Comparison of ENCODE assay signal across 17 cellular contexts in genomic region chr14:105015905-105016304, GRCh38. TPM values are rescaled to one million over a fixed set of nuclear protein-coding genes. Genes with fewer than 3 reads are reported as not detected.
DNase-seq lines count a peak whose midpoint lies in the region; ATAC-seq and TF ChIP-seq lines count a peak whose summit lies in the region.
"Had no signal": no experiment of that assay in that cellular context is flagged by ENCODE, and none has a peak within 500 bp of the region (broad histone marks: within the 10 kb centered on the region; RNA-seq: fewer than 3 reads in every experiment).

No MANE protein-coding gene starts in this region.

- peak overlapping the region; percentile 66 for H3K9ac ChIP-seq in BLaER1
- H3K9ac ChIP-seq in mesenchymal stem cell (ENCODE audit: low read length) = no peak overlapping the region

- H4K8ac ChIP-seq in mesenchymal stem cell (ENCODE audit: low read length) = peak overlapping the region; percentile 3

- POLR2A ChIA-PET in WTC11 (lab: Charles Lee) = interaction anchor here (1.0 kb wide), 1 partner anchor 32 kb away, joined by 3 read pairs; no protein-coding TSS in a partner anchor

- TF ChIP-seq CTCF in Calu3 (IDR thresholded peaks at IDR 0.05; ENCODE audit: unreplicated experiment) (no peak), WTC11 (IDR thresholded peaks at IDR 0.05) (no peak), upper lobe of right lung (IDR thresholded peaks at IDR 0.05) (no peak), GM20000 (IDR thresholded peaks at IDR 0.05; ENCODE audit: extremely low read depth, missing control alignments) (no peak)

- peak overlapping the region; percentile 45 for H3K27ac Mint-ChIP-seq in Calu3 (ENCODE audit: unreplicated experiment)
- H3K27ac Mint-ChIP-seq in WTC11 = peak overlapping the region; percentile 71

- peak overlapping the region; percentile 42 for H2BK120ac ChIP-seq in mesenchymal stem cell (ENCODE audit: low read depth, low read length)

- no TSS peak for BruUV-seq in Calu3 (replicated peaks; lab: Mats Ljungman, UMichigan)

- H3K23ac ChIP-seq in mesenchymal stem cell (ENCODE audit: low read length in 2 of 2) = no peak overlapping the region

- H3K9me3 ChIP-seq in BLaER1 (no peaks in the 10 kb centered on the region), mesenchymal stem cell (ENCODE audit: control insufficient read depth, low read length) (no peaks in the 10 kb centered on the region), upper lobe of right lung (no peaks in the 10 kb centered on the region)
- H3K9me3 ChIP-seq: HAP-1 had no signal

- H3K4me3 Mint-ChIP-seq in Calu3 (ENCODE audit: low read depth, unreplicated experiment) = peak overlapping the region; percentile 96
- peak overlapping the region; percentile 15; the same call in 1 of the 2 replicates for H3K4me3 Mint-ChIP-seq in WTC11

- no peak overlapping the region for H2AK5ac ChIP-seq in mesenchymal stem cell (ENCODE audit: low read length, severe bottlenecking)

- H3K27ac ChIP-seq in BLaER1 (peak overlapping the region; percentile 59), mesenchymal stem cell (ENCODE audit: low read length, poor library complexity, severe bottlenecking) (no peak overlapping the region), upper lobe of right lung (no peak overlapping the region)
- H3K27ac ChIP-seq: WERI-Rb-1 had no signal

- H3K36me3 Mint-ChIP-seq in Calu3 (ENCODE audit: insufficient read depth, unreplicated experiment) (peaks cover 55% of the 10 kb centered on the region), WTC11 (peaks cover 21% of the 10 kb centered on the region)
- H3K36me3 Mint-ChIP-seq: naive B cell had no signal

- H3K27me3 ChIP-seq in BLaER1 = no peaks in the 10 kb centered on the region
- H3K27me3 ChIP-seq in mesenchymal stem cell (ENCODE audit: control insufficient read depth in 1 of 2, insufficient read depth in 1 of 2, low read length in 2 of 2) = no peaks in the 10 kb centered on the region
- H3K27me3 ChIP-seq in upper lobe of right lung = no peaks in the 10 kb centered on the region

- H3K36me3 ChIP-seq in BLaER1 (peaks cover 61% of the 10 kb centered on the region), mesenchymal stem cell (ENCODE audit: control insufficient read depth in 1 of 2, insufficient read depth in 2 of 2, low read depth in 1 of 2, low read length in 2 of 2) (peaks cover 8 to 14% of the 10 kb centered on the region in 2 experiments), upper lobe of right lung (peaks cover 6% of the 10 kb centered on the region)

- H3K9me3 Mint-ChIP-seq in Calu3 (ENCODE audit: low read depth, unreplicated experiment) (no peaks in the 10 kb centered on the region), WTC11 (no peaks in the 10 kb centered on the region)
- H3K9me3 Mint-ChIP-seq: naive B cell had no signal

- H3K4ac ChIP-seq in mesenchymal stem cell (ENCODE audit: low read depth in 1 of 2, low read length in 2 of 2) = no peak overlapping the region

- H3K27me3 Mint-ChIP-seq in Calu3 (ENCODE audit: unreplicated experiment) (no peaks in the 10 kb centered on the region), WTC11 (ENCODE audit: low read depth) (no peaks in the 10 kb centered on the region)
- H3K27me3 Mint-ChIP-seq: naive B cell had no signal

- H3K4me1 ChIP-seq in BLaER1 = peaks cover 89% of the 10 kb centered on the region
- peaks cover 43% of the 10 kb centered on the region for H3K4me1 ChIP-seq in mesenchymal stem cell (ENCODE audit: control insufficient read depth, insufficient read depth, low read depth, low read length)
- H3K4me1 ChIP-seq in upper lobe of right lung = peaks cover 16% of the 10 kb centered on the region

- intact Hi-C loops in Calu3 (cut with micrococcal nuclease; ENCODE audit: unreplicated experiment) (loop anchor here (10.0 kb wide), 1 partner anchor 69 kb away; no protein-coding TSS in a partner anchor), upper lobe of right lung (cut with DNase I) (no loop called here)

- no peak overlapping the region for H3K18ac ChIP-seq in mesenchymal stem cell (ENCODE audit: low read depth in 1 of 2, low read length in 2 of 2)

- H3K79me1 ChIP-seq in mesenchymal stem cell (replicated peaks; ENCODE audit: low read length, poor library complexity, severe bottlenecking) = no peaks in the 10 kb centered on the region

- no peak overlapping the region for H2BK15ac ChIP-seq in mesenchymal stem cell (ENCODE audit: low read depth, poor library complexity, severe bottlenecking)

- DNase-seq in Calu3 (no peak), WTC11 (ENCODE audit: low spot score) (no peak), mesenchymal stem cell (no peak), NCI-H2196 (lab: John Stamatoyannopoulos, UW; ENCODE audit: unreplicated experiment) (no peak), upper lobe of right lung (no peak), GM20000 (ENCODE audit: low spot score) (no peak)
- DNase-seq: activated naive CD4-positive, alpha-beta T cell treated with anti-CD3 and anti-CD28 coated beads, Interleukin-2, amount 50 U/mL, for 16 hours; foreskin melanocyte; islet precursor cell; naive B cell; NCI-H2107; RPMI8226; WERI-Rb-1 had no signal

- H4K91ac ChIP-seq in mesenchymal stem cell (ENCODE audit: low read length) = no peak overlapping the region

- H3K4me1 Mint-ChIP-seq in Calu3 (ENCODE audit: low read depth, unreplicated experiment) = peaks cover 43% of the 10 kb centered on the region
- H3K4me1 Mint-ChIP-seq in WTC11 = peaks cover 67% of the 10 kb centered on the region

- no peak overlapping the region for H3K14ac ChIP-seq in mesenchymal stem cell (ENCODE audit: low read length in 2 of 2)

- no peak for ATAC-seq in WTC11
- no peak for ATAC-seq in HG03571 (IDR thresholded peaks at IDR 0.05; ENCODE audit: unreplicated experiment)
- ATAC-seq in upper lobe of right lung = no peak

- peak overlapping the region; percentile 92 for H3K4me2 ChIP-seq in BLaER1
- no peak overlapping the region for H3K4me2 ChIP-seq in mesenchymal stem cell (ENCODE audit: low read length, poor library complexity, severe bottlenecking)

- H2BK12ac ChIP-seq in mesenchymal stem cell (ENCODE audit: low read length in 2 of 2) = no peak overlapping the region

- H2AFZ ChIP-seq in mesenchymal stem cell (ENCODE audit: low read depth, low read length) = no peak overlapping the region

- CTCF ChIA-PET in Calu3 (lab: Charles Lee) = interaction anchor here (0.5 kb wide), 1 partner anchor 111 kb away, joined by 7 read pairs; no protein-coding TSS in a partner anchor
- CTCF ChIA-PET in WTC11 (lab: Charles Lee) = interaction anchor here (1.2 to 2.2 kb wide), 3 partner anchors 30 to 247 kb away, joined by 5 to 7 read pairs (median 5); no protein-coding TSS in a partner anchor

- H2BK5ac ChIP-seq in mesenchymal stem cell (ENCODE audit: low read depth, low read length, poor library complexity, severe bottlenecking) = no peak overlapping the region

- WGBS in mesenchymal stem cell = 69% methylated on average over 6 of the region's 6 CpGs

- H4K20me1 ChIP-seq in BLaER1 = peaks cover 99% of the 10 kb centered on the region

- H3K4me3 ChIP-seq in BLaER1 = no peak overlapping the region
- no peak overlapping the region for H3K4me3 ChIP-seq in mesenchymal stem cell (ENCODE audit: insufficient read depth in 1 of 2, low read depth in 1 of 2, low read length in 2 of 2)
- H3K4me3 ChIP-seq in upper lobe of right lung = no peak overlapping the region
- H3K4me3 ChIP-seq: HAP-1 had no signal

TF ChIP-seq in WTC11, 78 proteins besides CTCF, POLR2A, EP300 and RAD21 (continues in another document):
- TF ChIP-seq ERG (CRISPR knock-in tag; IDR thresholded peaks at IDR 0.05) = no peak
- no peak for TF ChIP-seq NFE2L1 (CRISPR knock-in tag; IDR thresholded peaks at IDR 0.05)
- no peak for TF ChIP-seq ZNF121 (CRISPR knock-in tag; IDR thresholded peaks at IDR 0.05)
- no peak for TF ChIP-seq MXD4 (CRISPR knock-in tag; IDR thresholded peaks at IDR 0.05; ENCODE audit: borderline replicate concordance)
- TF ChIP-seq PREB (CRISPR knock-in tag; IDR thresholded peaks at IDR 0.05; ENCODE audit: borderline replicate concordance) = no peak
- no peak for TF ChIP-seq RELA (CRISPR knock-in tag; IDR thresholded peaks at IDR 0.05; ENCODE audit: borderline replicate concordance)
- TF ChIP-seq SMAD4 (CRISPR knock-in tag; IDR thresholded peaks at IDR 0.05) = no peak

RNA-seq across cellular contexts. Expression of gene CDCA4, which starts 5.0 kb away (rescaled TPM):
- 28.9 and 32.4 TPM in 2 replicates for total RNA-seq in Calu3 (2022)
- total RNA-seq in WTC11 (2021) = 55.9 to 63.3 TPM (median 58.3 TPM) in 3 replicates
- 8.8 TPM for polyA plus RNA-seq in mesenchymal stem cell (2013, experiment 1 of 2)
- 8.9 TPM for polyA plus RNA-seq in mesenchymal stem cell (2013, experiment 2 of 2)
- total RNA-seq in upper lobe of right lung = 4.1 TPM

RNA-seq across cellular contexts. Expression of gene CLBA1, which starts 30.3 kb away (rescaled TPM):
- total RNA-seq in Calu3 (2022) (12.8 and 13.8 TPM in 2 replicates), WTC11 (2021) (2.6 to 3.8 TPM (median 2.8 TPM) in 3 replicates), upper lobe of right lung (6.9 TPM)
- polyA plus RNA-seq in mesenchymal stem cell (2013, experiment 1 of 2) = 5.1 TPM
- 5.4 TPM for polyA plus RNA-seq in mesenchymal stem cell (2013, experiment 2 of 2)

RNA-seq across cellular contexts. Expression of gene AHNAK2, which starts 37.7 kb away (rescaled TPM):
- total RNA-seq in Calu3 (2022) (42.0 and 56.5 TPM in 2 replicates), WTC11 (2021) (3.3 to 3.5 TPM (median 3.4 TPM) in 3 replicates), upper lobe of right lung (13.7 TPM)
- polyA plus RNA-seq in mesenchymal stem cell (2013, experiment 1 of 2) = 21.6 TPM
- polyA plus RNA-seq in mesenchymal stem cell (2013, experiment 2 of 2) = 19.4 TPM

RNA-seq across cellular contexts. Expression of gene GPR132, which starts 49.3 kb away (rescaled TPM):
- total RNA-seq in Calu3 (2022) (1.4 TPM in 2 replicates), WTC11 (2021) (0.09 to 0.13 TPM in 2 of 3 replicates, not detected in the other), upper lobe of right lung (6.7 TPM)
- 0.03 TPM for polyA plus RNA-seq in mesenchymal stem cell (2013, experiment 1 of 2)
- 0.01 TPM for polyA plus RNA-seq in mesenchymal stem cell (2013, experiment 2 of 2)
- total RNA-seq: LHCN-M2 had no signal
